10 cellular contexts compared by ENCODE assay signal in genomic region chr6:63347599-63347998, GRCh38. TPM values are rescaled to one million over a fixed set of nuclear protein-coding genes. Genes with fewer than 3 reads are reported as not detected.
DNase-seq lines count a peak whose midpoint lies in the region; TF ChIP-seq lines count a peak whose summit lies in the region.
"Had no signal": no experiment of that assay in that cellular context is flagged by ENCODE, and none has a peak within 500 bp of the region (broad histone marks: within the 10 kb centered on the region; RNA-seq: fewer than 3 reads in every experiment).

No MANE protein-coding gene starts in this region.

- H3K27ac ChIP-seq in SK-N-SH (ENCODE audit: low read depth in 2 of 2, low read length in 1 of 2), result peak overlapping the region in 1 of 2 experiments; percentile 94; a peak in 2 of 4 replicates

- H3F3A ChIP-seq in SK-N-SH (replicated peaks; ENCODE audit: insufficient read depth), result peaks cover 14% of the 10 kb centered on the region

- H3K4me1 ChIP-seq in SK-N-SH (ENCODE audit: control insufficient read depth in 1 of 2, insufficient read depth in 2 of 2, low read depth in 1 of 2, low read length in 1 of 2), result peaks cover 0 to 15% of the 10 kb centered on the region in 2 experiments; a peak in 2 of 4 replicates

- H4K20me1 ChIP-seq in SK-N-SH (ENCODE audit: insufficient read depth), result no peaks in the 10 kb centered on the region
- H4K20me1 ChIP-seq: BLaER1 treated with 17β-estradiol and CSF1 and Interleukin-3, amounts not matched to agents 10 nM and 100 nM had no signal

- H3K79me2 ChIP-seq in SK-N-SH (ENCODE audit: insufficient read depth), result no peaks in the 10 kb centered on the region

- H3K9me2 ChIP-seq in SK-N-SH, result no peaks in the 10 kb centered on the region

- no peak for TF ChIP-seq CTCF in SK-N-SH (IDR thresholded peaks at IDR 0.05)
- no peak for TF ChIP-seq CTCF in GM10248 (IDR thresholded peaks at IDR 0.05; ENCODE audit: control extremely low read depth, extremely low read depth, low read depth, missing control alignments)

- CTCF ChIA-PET in SK-N-SH (lab: Yijun Ruan, JAX) (interaction anchor here (1.0 to 1.5 kb wide), 2 partner anchors 417 to 425 kb away, joined by 3 read pairs; no protein-coding TSS in a partner anchor), GM10248 (lab: Yijun Ruan, JAX) (interaction anchor here (0.9 kb wide), 1 partner anchor 983 kb away, joined by 3 read pairs; no protein-coding TSS in a partner anchor)

- H3K4me2 ChIP-seq in SK-N-SH, result peak overlapping the region; percentile 48; the same call in 1 of the 2 replicates

- 1% methylated on average over 2 of the region's 2 CpGs for WGBS in SK-N-SH (ENCODE audit: low lambda C conversion rate)

- DNase-seq in AG08395 (ENCODE audit: low spot score), result peak; percentile 59
- DNase-seq in HCEC 1CT, result peak; percentile 93
- DNase-seq in SK-N-SH, result no peak
- peak; percentile 28 for DNase-seq in foreskin melanocyte
- DNase-seq in NCI-H748 treated with DMSO at 0.1 percent for 48 hours (lab: John Stamatoyannopoulos, UW), result no peak
- DNase-seq in Ammon's horn (ENCODE audit: low spot score), result no peak
- no peak for DNase-seq in GM10248 (ENCODE audit: extremely low spot score)
- no peak for DNase-seq in LoVo (ENCODE audit: low spot score)
- DNase-seq: activated CD4-positive, CD25-positive, alpha-beta regulatory T cell had no signal

- no peak overlapping the region for H2AFZ ChIP-seq in SK-N-SH (ENCODE audit: low read depth)

- POLR2A ChIA-PET in SK-N-SH (lab: Yijun Ruan, JAX), result no interaction called here
- POLR2A ChIA-PET in GM10248 (lab: Yijun Ruan, JAX), result no interaction called here

- no peaks in the 10 kb centered on the region for H3K9me3 ChIP-seq in SK-N-SH
- H3K9me3 ChIP-seq: BLaER1 treated with 17β-estradiol and CSF1 and Interleukin-3, amounts not matched to agents 10 nM and 100 nM had no signal

- no peak for TF ChIP-seq RAD21 in SK-N-SH (IDR thresholded peaks at IDR 0.05; ENCODE audit: low read length)

- peak; percentile 22 to 88; a peak in 2 of 4 replicates for TF ChIP-seq EP300 in SK-N-SH (IDR thresholded peaks at IDR 0.05; ENCODE audit: borderline replicate concordance in 1 of 2, low read depth in 1 of 2, low read length in 1 of 2)

- H3K9ac ChIP-seq in SK-N-SH, result peak overlapping the region; percentile 17; the same call in 1 of the 2 replicates
- H3K9ac ChIP-seq: BLaER1 treated with 17β-estradiol and CSF1 and Interleukin-3, amounts not matched to agents 10 nM and 100 nM had no signal

- no peak overlapping the region for H3K4me3 ChIP-seq in SK-N-SH (ENCODE audit: low read depth in 2 of 2, low read length in 1 of 2)
- H3K4me3 ChIP-seq: BLaER1 treated with 17β-estradiol and CSF1 and Interleukin-3, amounts not matched to agents 10 nM and 100 nM had no signal

- no peaks in the 10 kb centered on the region for H3K36me3 ChIP-seq in SK-N-SH (replicated peaks in 1 of 2; ENCODE audit: control insufficient read depth in 1 of 2, insufficient read depth in 2 of 2, low read length in 1 of 2)
- H3K36me3 ChIP-seq: BLaER1 treated with 17β-estradiol and CSF1 and Interleukin-3, amounts not matched to agents 10 nM and 100 nM had no signal

- no peaks in the 10 kb centered on the region for H3K27me3 ChIP-seq in SK-N-SH (ENCODE audit: insufficient read depth)
- H3K27me3 ChIP-seq: BLaER1 treated with 17β-estradiol and CSF1 and Interleukin-3, amounts not matched to agents 10 nM and 100 nM had no signal

TF ChIP-seq in SK-N-SH, 30 proteins besides CTCF, POLR2A, EP300 and RAD21:
- TF ChIP-seq POLR2AphosphoS5 (IDR thresholded peaks at IDR 0.05; ENCODE audit: low read depth, low read length), result peak; percentile 53; the same call in 1 of the 2 replicates
- no peak for TF ChIP-seq RFX5 (IDR thresholded peaks at IDR 0.05; ENCODE audit: low read length)
- TF ChIP-seq TEAD4 (IDR thresholded peaks at IDR 0.05; ENCODE audit: borderline replicate concordance, insufficient read depth), result peak; percentile 80
- TF ChIP-seq MXI1 (IDR thresholded peaks at IDR 0.05; ENCODE audit: low read depth, low read length), result no peak
- peak; percentile 90 for TF ChIP-seq TCF12 (IDR thresholded peaks at IDR 0.05)
- TF ChIP-seq JUND (IDR thresholded peaks at IDR 0.05), result peak; percentile 94
- peak; percentile 87; the same call in 1 of the 2 replicates for TF ChIP-seq FOXM1 (IDR thresholded peaks at IDR 0.05; ENCODE audit: low read depth)
- TF ChIP-seq NFIC (IDR thresholded peaks at IDR 0.05; ENCODE audit: borderline replicate concordance), result peak; percentile 63; the same call in 1 of the 2 replicates
- peak; percentile 74; the same call in 1 of the 2 replicates for TF ChIP-seq PBX3 (IDR thresholded peaks at IDR 0.05)
- TF ChIP-seq FOSL2 (IDR thresholded peaks at IDR 0.05; ENCODE audit: borderline replicate concordance, low read depth), result peak; percentile 96
- no peak for TF ChIP-seq REST (IDR thresholded peaks at IDR 0.05; ENCODE audit: low read depth, low read length)
- TF ChIP-seq MEF2A (IDR thresholded peaks at IDR 0.05; ENCODE audit: borderline replicate concordance, low read depth), result peak; percentile 79

RNA-seq across cellular contexts. Expression of gene LGSN, which starts 27.8 kb away (rescaled TPM):
- polyA plus RNA-seq in SK-N-SH (2012; rRNA removed), result not detected in 2 replicates
- not detected in 2 replicates for polyA plus RNA-seq in SK-N-SH (2012; cell fraction: cytosol; rRNA removed)
- 0.01 TPM in 1 of 2 replicates, not detected in the other for polyA plus RNA-seq in SK-N-SH (2012; cell fraction: nucleus; rRNA removed)

Comparison
In these comparisons a context has a peak if more than half of its experiments do, and no peak if none do; other contexts are left out.
1. DNase-seq: peak in AG08395 (single experiment), HCEC 1CT (single experiment) and foreskin melanocyte (single experiment); none in SK-N-SH (single experiment), NCI-H748 treated with DMSO at 0.1 percent for 48 hours (single experiment), Ammon's horn (single experiment), GM10248 (single experiment) and LoVo (single experiment).